ENCODE assay signal across 17 cellular contexts in genomic region chr2:54872783-54873182, GRCh38.
"Had no signal": no experiment of that assay in that cellular context is flagged by ENCODE, and none has a peak within 500 bp of the region (broad histone marks: within the 10 kb centered on the region; RNA-seq: fewer than 3 reads in every experiment).

No MANE protein-coding gene starts in this region.

- H3K27ac ChIP-seq: brain microvascular endothelial cell, coronary artery, esophagus squamous epithelium, neural progenitor cell, ovary, uterus had no signal

- H3K4me1 Mint-ChIP-seq: central memory CD8-positive, alpha-beta T cell; stimulated activated effector memory CD8-positive, alpha-beta T cell treated with anti-CD3 and anti-CD28 coated beads, Interleukin-12 subunit alpha, Interleukin-12 subunit beta, amount 100 ng/mL, for 72 hours had no signal

- H3K9me3 Mint-ChIP-seq: activated naive CD8-positive, alpha-beta T cell treated with anti-CD3 and anti-CD28 coated beads, Interleukin-2, amount 10 ng/mL, durations not matched to agents 7 days and 5 days; central memory CD8-positive, alpha-beta T cell; neural progenitor cell; stimulated activated effector memory CD8-positive, alpha-beta T cell treated with anti-CD3 and anti-CD28 coated beads, Interleukin-12 subunit alpha, Interleukin-12 subunit beta, amount 100 ng/mL, for 72 hours had no signal

- FAIRE-seq: endothelial cell of umbilical vein had no signal

- ATAC-seq: stimulated activated effector memory CD8-positive, alpha-beta T cell treated with anti-CD3 and anti-CD28 coated beads, Interleukin-12 subunit alpha, Interleukin-12 subunit beta, amount 100 ng/mL, for 72 hours had no signal

- H3K36me3 Mint-ChIP-seq: activated naive CD8-positive, alpha-beta T cell treated with anti-CD3 and anti-CD28 coated beads, Interleukin-2, amount 10 ng/mL, durations not matched to agents 7 days and 5 days; neural progenitor cell; stimulated activated effector memory CD8-positive, alpha-beta T cell treated with anti-CD3 and anti-CD28 coated beads, Interleukin-12 subunit alpha, Interleukin-12 subunit beta, amount 100 ng/mL, for 72 hours had no signal

- H3K4me3 Mint-ChIP-seq: activated naive CD8-positive, alpha-beta T cell treated with anti-CD3 and anti-CD28 coated beads, Interleukin-2, amount 10 ng/mL, durations not matched to agents 7 days and 5 days; central memory CD8-positive, alpha-beta T cell; neural progenitor cell; stimulated activated effector memory CD8-positive, alpha-beta T cell treated with anti-CD3 and anti-CD28 coated beads, Interleukin-12 subunit alpha, Interleukin-12 subunit beta, amount 100 ng/mL, for 72 hours had no signal

- DNase-seq: activated CD4-positive, alpha-beta T cell treated with anti-CD3 and anti-CD28 coated beads, Interleukin-2, amount 50 U/mL, for 1 hour; activated CD8-positive, alpha-beta memory T cell treated with anti-CD3 and anti-CD28 coated beads for 24 hours; activated naive CD4-positive, alpha-beta T cell; activated naive CD8-positive, alpha-beta T cell treated with anti-CD3 and anti-CD28 coated beads, Interleukin-2, amount 10 ng/mL, durations not matched to agents 7 days and 5 days; brain microvascular endothelial cell; effector CD8-positive, alpha-beta T cell; esophagus squamous epithelium; kidney glomerular epithelial cell; ovary; stimulated activated CD4-positive, alpha-beta T cell treated with anti-CD3 and anti-CD28 coated beads, Interleukin-12 subunit alpha, Interleukin-12 subunit beta, amount 100 ng/mL, for 4 hours; stimulated activated CD4-positive, alpha-beta T cell treated with anti-CD3 and anti-CD28 coated beads, Interleukin-2, amount 100 ng/mL, for 24 hours; uterus had no signal

- H3K36me3 ChIP-seq: brain microvascular endothelial cell, esophagus squamous epithelium, neural progenitor cell, ovary, uterus had no signal

- H3K4me1 ChIP-seq: esophagus squamous epithelium, neural progenitor cell, uterus had no signal

- H3K27me3 ChIP-seq: brain microvascular endothelial cell, esophagus squamous epithelium, neural progenitor cell, ovary, uterus had no signal

- H3K27ac Mint-ChIP-seq: activated naive CD8-positive, alpha-beta T cell treated with anti-CD3 and anti-CD28 coated beads, Interleukin-2, amount 10 ng/mL, durations not matched to agents 7 days and 5 days; neural progenitor cell; stimulated activated effector memory CD8-positive, alpha-beta T cell treated with anti-CD3 and anti-CD28 coated beads, Interleukin-12 subunit alpha, Interleukin-12 subunit beta, amount 100 ng/mL, for 72 hours had no signal

- H3K27me3 Mint-ChIP-seq: activated naive CD8-positive, alpha-beta T cell treated with anti-CD3 and anti-CD28 coated beads, Interleukin-2, amount 10 ng/mL, durations not matched to agents 7 days and 5 days; central memory CD8-positive, alpha-beta T cell had no signal

- H3K4me3 ChIP-seq: coronary artery, esophagus squamous epithelium, neural progenitor cell, ovary, uterus had no signal

- H3K9me3 ChIP-seq: esophagus squamous epithelium, ovary, uterus had no signal
